Comparison of ENCODE assay signal across 1 cellular context in genomic region chr7:222716-223041, GRCh38.
A peak's percentile ranks its signal among the peaks of the same experiment; 100 is the strongest.
TF ChIP-seq lines count a peak whose summit lies in the region.

No MANE protein-coding gene starts in this region.

TF ChIP-seq in HepG2, 621 proteins besides CTCF, POLR2A, EP300 and RAD21:
- TF ChIP-seq SRY (CRISPR knock-in tag; IDR thresholded peaks at IDR 0.05), result no peak
- TF ChIP-seq, protein P1, sequence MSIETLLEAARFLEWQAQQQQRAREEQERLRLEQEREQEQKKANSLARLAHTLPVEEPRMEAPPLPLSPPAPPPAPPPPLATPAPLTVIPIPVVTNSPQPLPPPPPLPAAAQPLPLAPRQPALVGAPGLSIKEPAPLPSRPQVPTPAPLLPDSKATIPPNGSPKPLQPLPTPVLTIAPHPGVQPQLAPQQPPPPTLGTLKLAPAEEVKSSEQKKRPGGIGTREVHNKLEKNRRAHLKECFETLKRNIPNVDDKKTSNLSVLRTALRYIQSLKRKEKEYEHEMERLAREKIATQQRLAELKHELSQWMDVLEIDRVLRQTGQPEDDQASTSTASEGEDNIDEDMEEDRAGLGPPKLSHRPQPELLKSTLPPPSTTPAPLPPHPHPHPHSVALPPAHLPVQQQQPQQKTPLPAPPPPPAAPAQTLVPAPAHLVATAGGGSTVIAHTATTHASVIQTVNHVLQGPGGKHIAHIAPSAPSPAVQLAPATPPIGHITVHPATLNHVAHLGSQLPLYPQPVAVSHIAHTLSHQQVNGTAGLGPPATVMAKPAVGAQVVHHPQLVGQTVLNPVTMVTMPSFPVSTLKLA (IDR thresholded peaks at IDR 0.05), result peak; percentile 76
